In the genomic region with DNA sequence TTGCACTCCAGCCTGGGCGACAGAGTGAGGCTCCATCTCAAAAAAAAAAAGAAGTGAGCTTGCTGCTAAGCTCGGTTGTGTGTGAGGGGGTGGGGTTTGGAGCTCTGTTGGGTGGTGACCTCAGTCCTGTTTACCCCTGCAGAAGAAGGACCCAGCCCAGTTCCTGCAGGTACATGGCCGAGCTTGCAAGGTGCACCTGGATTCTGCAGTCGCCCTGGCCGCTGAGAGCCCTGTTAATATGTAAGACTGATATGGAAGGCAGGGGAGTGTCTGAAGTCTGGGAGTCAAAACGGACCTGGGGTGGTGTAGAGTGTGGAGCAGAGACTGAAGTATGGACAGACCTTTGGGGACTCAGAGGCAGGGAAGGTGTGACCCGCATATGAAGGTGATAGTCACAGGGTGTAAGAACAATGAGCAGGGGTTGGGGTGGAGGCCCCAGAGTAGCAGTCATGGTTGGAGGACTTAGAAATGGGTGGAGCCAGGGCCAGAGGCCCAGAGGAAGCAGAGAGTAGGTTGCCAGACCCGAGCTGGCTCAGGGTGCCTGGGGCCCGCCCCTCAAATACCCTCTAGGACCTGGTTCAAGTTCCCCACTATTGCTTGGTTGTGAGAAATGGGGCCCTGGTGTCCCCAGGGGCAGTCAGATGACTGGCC, we compare ENCODE assay signal across 1 cellular context.
TF ChIP-seq lines count a peak whose summit lies in the region.

No MANE protein-coding gene starts in this region.

TF ChIP-seq in HepG2, 621 proteins besides CTCF, POLR2A, EP300 and RAD21:
- TF ChIP-seq RFXANK (CRISPR knock-in tag; IDR thresholded peaks at IDR 0.05) = no peak
- TF ChIP-seq JUND (CRISPR knock-in tag; IDR thresholded peaks at IDR 0.05) = no peak
- peak; percentile 4 for TF ChIP-seq AGO2 (optimal IDR thresholded peaks at IDR 0.05; ENCODE audit: low read depth, low read length)
- TF ChIP-seq, protein P1, sequence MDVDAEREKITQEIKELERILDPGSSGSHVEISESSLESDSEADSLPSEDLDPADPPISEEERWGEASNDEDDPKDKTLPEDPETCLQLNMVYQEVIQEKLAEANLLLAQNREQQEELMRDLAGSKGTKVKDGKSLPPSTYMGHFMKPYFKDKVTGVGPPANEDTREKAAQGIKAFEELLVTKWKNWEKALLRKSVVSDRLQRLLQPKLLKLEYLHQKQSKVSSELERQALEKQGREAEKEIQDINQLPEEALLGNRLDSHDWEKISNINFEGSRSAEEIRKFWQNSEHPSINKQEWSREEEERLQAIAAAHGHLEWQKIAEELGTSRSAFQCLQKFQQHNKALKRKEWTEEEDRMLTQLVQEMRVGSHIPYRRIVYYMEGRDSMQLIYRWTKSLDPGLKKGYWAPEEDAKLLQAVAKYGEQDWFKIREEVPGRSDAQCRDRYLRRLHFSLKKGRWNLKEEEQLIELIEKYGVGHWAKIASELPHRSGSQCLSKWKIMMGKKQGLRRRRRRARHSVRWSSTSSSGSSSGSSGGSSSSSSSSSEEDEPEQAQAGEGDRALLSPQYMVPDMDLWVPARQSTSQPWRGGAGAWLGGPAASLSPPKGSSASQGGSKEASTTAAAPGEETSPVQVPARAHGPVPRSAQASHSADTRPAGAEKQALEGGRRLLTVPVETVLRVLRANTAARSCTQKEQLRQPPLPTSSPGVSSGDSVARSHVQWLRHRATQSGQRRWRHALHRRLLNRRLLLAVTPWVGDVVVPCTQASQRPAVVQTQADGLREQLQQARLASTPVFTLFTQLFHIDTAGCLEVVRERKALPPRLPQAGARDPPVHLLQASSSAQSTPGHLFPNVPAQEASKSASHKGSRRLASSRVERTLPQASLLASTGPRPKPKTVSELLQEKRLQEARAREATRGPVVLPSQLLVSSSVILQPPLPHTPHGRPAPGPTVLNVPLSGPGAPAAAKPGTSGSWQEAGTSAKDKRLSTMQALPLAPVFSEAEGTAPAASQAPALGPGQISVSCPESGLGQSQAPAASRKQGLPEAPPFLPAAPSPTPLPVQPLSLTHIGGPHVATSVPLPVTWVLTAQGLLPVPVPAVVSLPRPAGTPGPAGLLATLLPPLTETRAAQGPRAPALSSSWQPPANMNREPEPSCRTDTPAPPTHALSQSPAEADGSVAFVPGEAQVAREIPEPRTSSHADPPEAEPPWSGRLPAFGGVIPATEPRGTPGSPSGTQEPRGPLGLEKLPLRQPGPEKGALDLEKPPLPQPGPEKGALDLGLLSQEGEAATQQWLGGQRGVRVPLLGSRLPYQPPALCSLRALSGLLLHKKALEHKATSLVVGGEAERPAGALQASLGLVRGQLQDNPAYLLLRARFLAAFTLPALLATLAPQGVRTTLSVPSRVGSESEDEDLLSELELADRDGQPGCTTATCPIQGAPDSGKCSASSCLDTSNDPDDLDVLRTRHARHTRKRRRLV (CRISPR knock-in tag; IDR thresholded peaks at IDR 0.05) = no peak
- TF ChIP-seq ERF (CRISPR knock-in tag; IDR thresholded peaks at IDR 0.05) = no peak
TF ChIP-seq in HepG2: peak in this region for 1.
